1 cellular context compared by ENCODE assay signal in genomic region chr6:33744001-33744848, GRCh38.
A peak's percentile ranks its signal among the peaks of the same experiment; 100 is the strongest.
TF ChIP-seq lines count a peak whose summit lies in the region.

No MANE protein-coding gene starts in this region.

TF ChIP-seq in HepG2, 621 proteins besides CTCF, POLR2A, EP300 and RAD21 (continued from another document and continues in another):
- 0 out of 2 replicates have a peak, but pooled peaks have one; percentile 38 for TF ChIP-seq HMGXB3 (CRISPR knock-in tag; IDR thresholded peaks at IDR 0.05; ENCODE audit: borderline replicate concordance)
- peak; percentile 36; the same call in 1 of the 2 replicates for TF ChIP-seq ATAD3A (CRISPR knock-in tag; IDR thresholded peaks at IDR 0.05)
- TF ChIP-seq NFE2L2 (IDR thresholded peaks at IDR 0.05; ENCODE audit: low read length): no peak
- TF ChIP-seq, protein P1, sequence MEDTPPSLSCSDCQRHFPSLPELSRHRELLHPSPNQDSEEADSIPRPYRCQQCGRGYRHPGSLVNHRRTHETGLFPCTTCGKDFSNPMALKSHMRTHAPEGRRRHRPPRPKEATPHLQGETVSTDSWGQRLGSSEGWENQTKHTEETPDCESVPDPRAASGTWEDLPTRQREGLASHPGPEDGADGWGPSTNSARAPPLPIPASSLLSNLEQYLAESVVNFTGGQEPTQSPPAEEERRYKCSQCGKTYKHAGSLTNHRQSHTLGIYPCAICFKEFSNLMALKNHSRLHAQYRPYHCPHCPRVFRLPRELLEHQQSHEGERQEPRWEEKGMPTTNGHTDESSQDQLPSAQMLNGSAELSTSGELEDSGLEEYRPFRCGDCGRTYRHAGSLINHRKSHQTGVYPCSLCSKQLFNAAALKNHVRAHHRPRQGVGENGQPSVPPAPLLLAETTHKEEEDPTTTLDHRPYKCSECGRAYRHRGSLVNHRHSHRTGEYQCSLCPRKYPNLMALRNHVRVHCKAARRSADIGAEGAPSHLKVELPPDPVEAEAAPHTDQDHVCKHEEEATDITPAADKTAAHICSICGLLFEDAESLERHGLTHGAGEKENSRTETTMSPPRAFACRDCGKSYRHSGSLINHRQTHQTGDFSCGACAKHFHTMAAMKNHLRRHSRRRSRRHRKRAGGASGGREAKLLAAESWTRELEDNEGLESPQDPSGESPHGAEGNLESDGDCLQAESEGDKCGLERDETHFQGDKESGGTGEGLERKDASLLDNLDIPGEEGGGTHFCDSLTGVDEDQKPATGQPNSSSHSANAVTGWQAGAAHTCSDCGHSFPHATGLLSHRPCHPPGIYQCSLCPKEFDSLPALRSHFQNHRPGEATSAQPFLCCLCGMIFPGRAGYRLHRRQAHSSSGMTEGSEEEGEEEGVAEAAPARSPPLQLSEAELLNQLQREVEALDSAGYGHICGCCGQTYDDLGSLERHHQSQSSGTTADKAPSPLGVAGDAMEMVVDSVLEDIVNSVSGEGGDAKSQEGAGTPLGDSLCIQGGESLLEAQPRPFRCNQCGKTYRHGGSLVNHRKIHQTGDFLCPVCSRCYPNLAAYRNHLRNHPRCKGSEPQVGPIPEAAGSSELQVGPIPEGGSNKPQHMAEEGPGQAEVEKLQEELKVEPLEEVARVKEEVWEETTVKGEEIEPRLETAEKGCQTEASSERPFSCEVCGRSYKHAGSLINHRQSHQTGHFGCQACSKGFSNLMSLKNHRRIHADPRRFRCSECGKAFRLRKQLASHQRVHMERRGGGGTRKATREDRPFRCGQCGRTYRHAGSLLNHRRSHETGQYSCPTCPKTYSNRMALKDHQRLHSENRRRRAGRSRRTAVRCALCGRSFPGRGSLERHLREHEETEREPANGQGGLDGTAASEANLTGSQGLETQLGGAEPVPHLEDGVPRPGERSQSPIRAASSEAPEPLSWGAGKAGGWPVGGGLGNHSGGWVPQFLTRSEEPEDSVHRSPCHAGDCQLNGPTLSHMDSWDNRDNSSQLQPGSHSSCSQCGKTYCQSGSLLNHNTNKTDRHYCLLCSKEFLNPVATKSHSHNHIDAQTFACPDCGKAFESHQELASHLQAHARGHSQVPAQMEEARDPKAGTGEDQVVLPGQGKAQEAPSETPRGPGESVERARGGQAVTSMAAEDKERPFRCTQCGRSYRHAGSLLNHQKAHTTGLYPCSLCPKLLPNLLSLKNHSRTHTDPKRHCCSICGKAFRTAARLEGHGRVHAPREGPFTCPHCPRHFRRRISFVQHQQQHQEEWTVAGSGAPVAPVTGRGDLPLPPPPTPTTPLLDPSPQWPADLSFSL (CRISPR knock-in tag; IDR thresholded peaks at IDR 0.05): peak; percentile 90
- peak; percentile 81; the same call in 1 of the 2 replicates for TF ChIP-seq ZBTB7B (CRISPR knock-in tag; IDR thresholded peaks at IDR 0.05)
- TF ChIP-seq, protein P2, sequence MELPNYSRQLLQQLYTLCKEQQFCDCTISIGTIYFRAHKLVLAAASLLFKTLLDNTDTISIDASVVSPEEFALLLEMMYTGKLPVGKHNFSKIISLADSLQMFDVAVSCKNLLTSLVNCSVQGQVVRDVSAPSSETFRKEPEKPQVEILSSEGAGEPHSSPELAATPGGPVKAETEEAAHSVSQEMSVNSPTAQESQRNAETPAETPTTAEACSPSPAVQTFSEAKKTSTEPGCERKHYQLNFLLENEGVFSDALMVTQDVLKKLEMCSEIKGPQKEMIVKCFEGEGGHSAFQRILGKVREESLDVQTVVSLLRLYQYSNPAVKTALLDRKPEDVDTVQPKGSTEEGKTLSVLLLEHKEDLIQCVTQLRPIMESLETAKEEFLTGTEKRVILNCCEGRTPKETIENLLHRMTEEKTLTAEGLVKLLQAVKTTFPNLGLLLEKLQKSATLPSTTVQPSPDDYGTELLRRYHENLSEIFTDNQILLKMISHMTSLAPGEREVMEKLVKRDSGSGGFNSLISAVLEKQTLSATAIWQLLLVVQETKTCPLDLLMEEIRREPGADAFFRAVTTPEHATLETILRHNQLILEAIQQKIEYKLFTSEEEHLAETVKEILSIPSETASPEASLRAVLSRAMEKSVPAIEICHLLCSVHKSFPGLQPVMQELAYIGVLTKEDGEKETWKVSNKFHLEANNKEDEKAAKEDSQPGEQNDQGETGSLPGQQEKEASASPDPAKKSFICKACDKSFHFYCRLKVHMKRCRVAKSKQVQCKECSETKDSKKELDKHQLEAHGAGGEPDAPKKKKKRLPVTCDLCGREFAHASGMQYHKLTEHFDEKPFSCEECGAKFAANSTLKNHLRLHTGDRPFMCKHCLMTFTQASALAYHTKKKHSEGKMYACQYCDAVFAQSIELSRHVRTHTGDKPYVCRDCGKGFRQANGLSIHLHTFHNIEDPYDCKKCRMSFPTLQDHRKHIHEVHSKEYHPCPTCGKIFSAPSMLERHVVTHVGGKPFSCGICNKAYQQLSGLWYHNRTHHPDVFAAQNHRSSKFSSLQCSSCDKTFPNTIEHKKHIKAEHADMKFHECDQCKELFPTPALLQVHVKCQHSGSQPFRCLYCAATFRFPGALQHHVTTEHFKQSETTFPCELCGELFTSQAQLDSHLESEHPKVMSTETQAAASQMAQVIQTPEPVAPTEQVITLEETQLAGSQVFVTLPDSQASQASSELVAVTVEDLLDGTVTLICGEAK (IDR thresholded peaks at IDR 0.05): no peak
- TF ChIP-seq, protein P2 (CRISPR knock-in tag; IDR thresholded peaks at IDR 0.05): no peak
- 0 out of 2 replicates have a peak, but pooled peaks have one; percentile 61 for TF ChIP-seq ZNF205 (CRISPR knock-in tag; IDR thresholded peaks at IDR 0.05)
- TF ChIP-seq HOMEZ (CRISPR knock-in tag; IDR thresholded peaks at IDR 0.05; ENCODE audit: low read depth): peak; percentile 33; the same call in 1 of the 2 replicates
- no peak for TF ChIP-seq ZNF816 (CRISPR knock-in tag; IDR thresholded peaks at IDR 0.05; ENCODE audit: borderline replicate concordance)
- 0 out of 2 replicates have a peak, but pooled peaks have one; percentile 17 for TF ChIP-seq FOXC1 (CRISPR knock-in tag; IDR thresholded peaks at IDR 0.05; ENCODE audit: borderline replicate concordance)
- TF ChIP-seq ZBTB33 (CRISPR knock-in tag; IDR thresholded peaks at IDR 0.05): peak; percentile 16; the same call in 1 of the 2 replicates
- no peak for TF ChIP-seq REXO4 (CRISPR knock-in tag; IDR thresholded peaks at IDR 0.05; ENCODE audit: borderline replicate concordance)
- TF ChIP-seq ZNF792 (CRISPR knock-in tag; IDR thresholded peaks at IDR 0.05): no peak
- no peak for TF ChIP-seq ZKSCAN5 (CRISPR knock-in tag; IDR thresholded peaks at IDR 0.05)
- no peak for TF ChIP-seq ZNF605 (CRISPR knock-in tag; IDR thresholded peaks at IDR 0.05)
- no peak for TF ChIP-seq NBN (conservative IDR thresholded peaks at IDR 0.05)
- peak; percentile 67; the same call in 1 of the 2 replicates for TF ChIP-seq ERF (CRISPR knock-in tag; IDR thresholded peaks at IDR 0.05)
- 0 out of 2 replicates have a peak, but pooled peaks have one; percentile 36 for TF ChIP-seq PRDM10 (CRISPR knock-in tag; IDR thresholded peaks at IDR 0.05; ENCODE audit: low read depth)
- TF ChIP-seq POLR2G (IDR thresholded peaks at IDR 0.05; ENCODE audit: low read depth, low read length): no peak
- no peak for TF ChIP-seq ZNF263 (CRISPR knock-in tag; IDR thresholded peaks at IDR 0.05)
- TF ChIP-seq IRX3 (CRISPR knock-in tag; IDR thresholded peaks at IDR 0.05; ENCODE audit: borderline replicate concordance, low read depth): no peak
- TF ChIP-seq ISX (CRISPR knock-in tag; conservative IDR thresholded peaks at IDR 0.05): no peak
- TF ChIP-seq MXD4 (CRISPR knock-in tag; IDR thresholded peaks at IDR 0.05): no peak
